In the genomic region with DNA sequence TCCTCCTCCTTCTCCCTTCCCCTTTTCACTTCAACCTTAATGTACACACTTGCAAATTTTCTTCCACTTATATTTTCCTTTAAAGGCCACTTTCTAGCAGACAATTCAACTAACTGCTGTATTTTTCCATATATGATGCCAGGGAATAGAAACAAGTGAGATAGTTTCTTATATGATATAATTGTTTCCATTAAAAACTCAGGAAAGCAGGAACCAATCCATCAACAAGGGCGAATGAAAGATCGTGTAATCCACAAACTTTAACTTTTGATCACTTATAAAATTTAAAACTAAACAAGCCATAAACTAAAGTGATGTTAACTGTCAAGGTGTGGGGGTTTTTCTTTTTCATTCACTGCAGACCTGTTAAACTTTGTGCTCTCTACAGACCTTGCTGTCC, we compare ENCODE assay signal across 26 cellular contexts.
A peak's percentile ranks its signal among the peaks of the same experiment; 100 is the strongest.
DNase-seq lines count a peak whose midpoint lies in the region; ATAC-seq, FAIRE-seq and TF ChIP-seq lines count a peak whose summit lies in the region.
"Had no signal": no experiment of that assay in that cellular context is flagged by ENCODE, and none has a peak within 500 bp of the region (broad histone marks: within the 10 kb centered on the region; RNA-seq: fewer than 3 reads in every experiment).

No MANE protein-coding gene starts in this region.

- no peak for DNase-seq in activated CD4-positive, alpha-beta T cell treated with anti-CD3 and anti-CD28 coated beads for 36 hours
- DNase-seq in activated CD4-positive, alpha-beta T cell treated with anti-CD3 and anti-CD28 coated beads, Interleukin-2, amount 50 U/mL, for 48 hours, result no peak
- DNase-seq in CD4-positive, alpha-beta T cell, result no peak
- DNase-seq in T-helper 17 cell, result no peak
- DNase-seq in naive thymus-derived CD4-positive, alpha-beta T cell, result no peak
- DNase-seq in NCI-H128 (lab: John Stamatoyannopoulos, UW; ENCODE audit: unreplicated experiment), result no peak
- DNase-seq in kidney, result no peak
- DNase-seq: ACHN, BE2C, DMS153, DND-41, Kasumi-1, MG63, NCI-H1105 treated with DMSO at 0.1 percent for 48 hours, NCI-H2029, NCI-H446 treated with DMSO at 0.1 percent for 48 hours, NCI-H526, SHP77 had no signal

- H3K9ac ChIP-seq in kidney (ENCODE audit: low read length in 2 of 2), result no peak overlapping the region

- H3K36me3 ChIP-seq in naive thymus-derived CD4-positive, alpha-beta T cell (ENCODE audit: control insufficient read depth in 2 of 3, insufficient read depth in 3 of 3, low read length in 3 of 3), result no peaks in the 10 kb centered on the region
- no peaks in the 10 kb centered on the region for H3K36me3 ChIP-seq in kidney (ENCODE audit: control insufficient read depth in 1 of 2, insufficient read depth in 2 of 2, low read length in 2 of 2)
- H3K36me3 ChIP-seq: BE2C, MG63 had no signal

- no peak for FAIRE-seq in kidney (lab: Jason Lieb, UNC)
- FAIRE-seq: H54, HTR-8/SVneo, K562 had no signal

- no peak for TF ChIP-seq CTCF in CD4-positive, alpha-beta T cell (IDR thresholded peaks at IDR 0.05)
- no peak for TF ChIP-seq CTCF in kidney (IDR thresholded peaks at IDR 0.05; ENCODE audit: borderline replicate concordance, extremely low read depth, insufficient read depth)

- no peak for ATAC-seq in activated CD4-positive, alpha-beta T cell treated with anti-CD3 and anti-CD28 coated beads for 36 hours
- no peak for ATAC-seq in CD4-positive, alpha-beta T cell (ENCODE audit: poor library complexity)
- ATAC-seq in T-helper 17 cell, result no peak
- ATAC-seq in naive thymus-derived CD4-positive, alpha-beta T cell, result no peak
- ATAC-seq in HG03196 (IDR thresholded peaks at IDR 0.05; ENCODE audit: unreplicated experiment), result no peak
- ATAC-seq: K562, Panc1 had no signal

- POLR2A ChIA-PET in activated CD4-positive, alpha-beta T cell treated with anti-CD3 and anti-CD28 coated beads for 36 hours (lab: Charles Lee), result no interaction called here
- POLR2A ChIA-PET in CD4-positive, alpha-beta T cell (lab: Charles Lee), result interaction anchor here (1.3 kb wide), 1 partner anchor 60 kb away, joined by 4 read pairs; a partner anchor contains a TSS
- POLR2A ChIA-PET in naive thymus-derived CD4-positive, alpha-beta T cell (lab: Charles Lee), result interaction anchor here (0.6 to 0.7 kb wide), 3 partner anchors 19 to 86 kb away, joined by 3 to 5 read pairs (median 4); no protein-coding TSS in a partner anchor

- H3K27ac ChIP-seq in CD4-positive, alpha-beta T cell (ENCODE audit: low read depth, low read length), result no peak overlapping the region
- peak overlapping the region; percentile 15 for H3K27ac ChIP-seq in naive thymus-derived CD4-positive, alpha-beta T cell (ENCODE audit: low read depth, low read length)
- H3K27ac ChIP-seq in kidney (ENCODE audit: low read depth in 2 of 2, low read length in 2 of 2), result no peak overlapping the region
- H3K27ac ChIP-seq: 22Rv1, RWPE1 had no signal

- H3K4me3 Mint-ChIP-seq in activated CD4-positive, alpha-beta T cell treated with anti-CD3 and anti-CD28 coated beads for 36 hours, result no peak overlapping the region
- no peak overlapping the region for H3K4me3 Mint-ChIP-seq in CD4-positive, alpha-beta T cell
- H3K4me3 Mint-ChIP-seq in T-helper 17 cell, result no peak overlapping the region
- H3K4me3 Mint-ChIP-seq in naive thymus-derived CD4-positive, alpha-beta T cell, result peak overlapping the region in 6 of 10 donors; percentile 1 to 53 (median 28)
- H3K4me3 Mint-ChIP-seq: CD14-positive monocyte had no signal

- H3K9me3 ChIP-seq in CD4-positive, alpha-beta T cell (ENCODE audit: control insufficient read depth, low read length), result no peaks in the 10 kb centered on the region
- no peaks in the 10 kb centered on the region for H3K9me3 ChIP-seq in T-helper 17 cell (ENCODE audit: control insufficient read depth, low read length, poor library complexity, severe bottlenecking)
- H3K9me3 ChIP-seq in naive thymus-derived CD4-positive, alpha-beta T cell (ENCODE audit: control insufficient read depth in 2 of 3, low read length in 3 of 3), result no peaks in the 10 kb centered on the region
- H3K9me3 ChIP-seq in kidney (ENCODE audit: control insufficient read depth in 1 of 2, low read length in 2 of 2), result no peaks in the 10 kb centered on the region
- H3K9me3 ChIP-seq: BE2C, MG63 had no signal

- CTCF ChIA-PET in activated CD4-positive, alpha-beta T cell treated with anti-CD3 and anti-CD28 coated beads for 36 hours (lab: Charles Lee), result interaction anchor here (1.0 kb wide), 1 partner anchor 43 kb away, joined by 3 read pairs; no protein-coding TSS in a partner anchor
- CTCF ChIA-PET in CD4-positive, alpha-beta T cell (lab: Charles Lee), result interaction anchor here (0.7 kb wide), 1 partner anchor 38 kb away, joined by 3 read pairs; no protein-coding TSS in a partner anchor
- CTCF ChIA-PET in naive thymus-derived CD4-positive, alpha-beta T cell (lab: Charles Lee), result no interaction called here

- H3K27me3 ChIP-seq in CD4-positive, alpha-beta T cell (ENCODE audit: control insufficient read depth, insufficient read depth, low read length), result no peaks in the 10 kb centered on the region
- no peaks in the 10 kb centered on the region for H3K27me3 ChIP-seq in naive thymus-derived CD4-positive, alpha-beta T cell (ENCODE audit: control insufficient read depth in 2 of 2, insufficient read depth in 2 of 2, low read length in 2 of 2)
- H3K27me3 ChIP-seq: BE2C, MG63 had no signal

- intact Hi-C loops in activated CD4-positive, alpha-beta T cell treated with anti-CD3 and anti-CD28 coated beads for 36 hours (cut with DNase I, micrococcal nuclease), result no loop called here
- intact Hi-C loops in CD4-positive, alpha-beta T cell (cut with DNase I, micrococcal nuclease), result loop anchor here in 1 of 2 experiments (5.0 kb wide), 1 partner anchor 56 kb away; no protein-coding TSS in a partner anchor
- intact Hi-C loops in naive thymus-derived CD4-positive, alpha-beta T cell (cut with micrococcal nuclease), result loop anchor here in 1 of 2 donors (2.0 kb wide), 1 partner anchor 24 kb away; no protein-coding TSS in a partner anchor
- intact Hi-C loops in kidney (cut with DNase I), result no loop called here

- peak overlapping the region; percentile 30 for H3K27ac Mint-ChIP-seq in activated CD4-positive, alpha-beta T cell treated with anti-CD3 and anti-CD28 coated beads for 36 hours
- H3K27ac Mint-ChIP-seq in CD4-positive, alpha-beta T cell, result peak overlapping the region; percentile 54
- peak overlapping the region; percentile 51 for H3K27ac Mint-ChIP-seq in T-helper 17 cell
- H3K27ac Mint-ChIP-seq in naive thymus-derived CD4-positive, alpha-beta T cell, result peak overlapping the region in 8 of 9 donors; percentile 1 to 82 (median 66)

- peaks cover 0 to 63% of the 10 kb centered on the region in 2 donors for H3K4me1 ChIP-seq in naive thymus-derived CD4-positive, alpha-beta T cell (ENCODE audit: control insufficient read depth in 2 of 2, insufficient read depth in 2 of 2, low read length in 2 of 2)
- peaks cover 14 to 33% of the 10 kb centered on the region in 2 donors for H3K4me1 ChIP-seq in kidney (ENCODE audit: control insufficient read depth in 1 of 2, insufficient read depth in 1 of 2, low read depth in 1 of 2, low read length in 2 of 2)

- no peaks in the 10 kb centered on the region for H3K27me3 Mint-ChIP-seq in activated CD4-positive, alpha-beta T cell treated with anti-CD3 and anti-CD28 coated beads for 36 hours
- no peaks in the 10 kb centered on the region for H3K27me3 Mint-ChIP-seq in CD4-positive, alpha-beta T cell
- no peaks in the 10 kb centered on the region for H3K27me3 Mint-ChIP-seq in T-helper 17 cell
- no peaks in the 10 kb centered on the region for H3K27me3 Mint-ChIP-seq in naive thymus-derived CD4-positive, alpha-beta T cell

- peaks cover 46% of the 10 kb centered on the region for H3K36me3 Mint-ChIP-seq in activated CD4-positive, alpha-beta T cell treated with anti-CD3 and anti-CD28 coated beads for 36 hours (ENCODE audit: low read depth)
- H3K36me3 Mint-ChIP-seq in CD4-positive, alpha-beta T cell (ENCODE audit: low read depth), result peaks cover 56% of the 10 kb centered on the region
- peaks cover 7% of the 10 kb centered on the region for H3K36me3 Mint-ChIP-seq in T-helper 17 cell (ENCODE audit: low read depth)
- H3K36me3 Mint-ChIP-seq in naive thymus-derived CD4-positive, alpha-beta T cell, result peaks cover 17 to 44% (median 28%) of the 10 kb centered on the region in 5 donors

- H3K4me3 ChIP-seq in naive thymus-derived CD4-positive, alpha-beta T cell (ENCODE audit: low read length), result no peak overlapping the region
- H3K4me3 ChIP-seq in kidney (ENCODE audit: low read length in 2 of 2), result no peak overlapping the region
- H3K4me3 ChIP-seq: K562, MG63 had no signal

- H3K4me1 Mint-ChIP-seq in activated CD4-positive, alpha-beta T cell treated with anti-CD3 and anti-CD28 coated beads for 36 hours, result peaks cover 87% of the 10 kb centered on the region
- peaks cover 92% of the 10 kb centered on the region for H3K4me1 Mint-ChIP-seq in CD4-positive, alpha-beta T cell (ENCODE audit: low read depth)
- peaks cover 45% of the 10 kb centered on the region for H3K4me1 Mint-ChIP-seq in T-helper 17 cell
- H3K4me1 Mint-ChIP-seq in naive thymus-derived CD4-positive, alpha-beta T cell, result peaks cover 46 to 94% (median 89%) of the 10 kb centered on the region in 7 donors

- H3K9me3 Mint-ChIP-seq in activated CD4-positive, alpha-beta T cell treated with anti-CD3 and anti-CD28 coated beads for 36 hours (ENCODE audit: low read depth), result peaks cover 5% of the 10 kb centered on the region
- H3K9me3 Mint-ChIP-seq in CD4-positive, alpha-beta T cell, result no peaks in the 10 kb centered on the region
- peaks cover 0 to 11% (median 0%) of the 10 kb centered on the region in 11 donors for H3K9me3 Mint-ChIP-seq in naive thymus-derived CD4-positive, alpha-beta T cell

Comparison
In these comparisons a context has a peak if more than half of its experiments do, and no peak if none do; other contexts are left out.
1. H3K4me3 Mint-ChIP-seq: peak in naive thymus-derived CD4-positive, alpha-beta T cell (6 of 10); none in activated CD4-positive, alpha-beta T cell treated with anti-CD3 and anti-CD28 coated beads for 36 hours (single experiment), CD4-positive, alpha-beta T cell (single experiment) and T-helper 17 cell (single experiment).
2. Peak in every context shown above with its lines, with median percentiles within 50 percentile points of each other: H3K27ac Mint-ChIP-seq.